ENCODE assay signal across 6 cellular contexts in the genomic region with DNA sequence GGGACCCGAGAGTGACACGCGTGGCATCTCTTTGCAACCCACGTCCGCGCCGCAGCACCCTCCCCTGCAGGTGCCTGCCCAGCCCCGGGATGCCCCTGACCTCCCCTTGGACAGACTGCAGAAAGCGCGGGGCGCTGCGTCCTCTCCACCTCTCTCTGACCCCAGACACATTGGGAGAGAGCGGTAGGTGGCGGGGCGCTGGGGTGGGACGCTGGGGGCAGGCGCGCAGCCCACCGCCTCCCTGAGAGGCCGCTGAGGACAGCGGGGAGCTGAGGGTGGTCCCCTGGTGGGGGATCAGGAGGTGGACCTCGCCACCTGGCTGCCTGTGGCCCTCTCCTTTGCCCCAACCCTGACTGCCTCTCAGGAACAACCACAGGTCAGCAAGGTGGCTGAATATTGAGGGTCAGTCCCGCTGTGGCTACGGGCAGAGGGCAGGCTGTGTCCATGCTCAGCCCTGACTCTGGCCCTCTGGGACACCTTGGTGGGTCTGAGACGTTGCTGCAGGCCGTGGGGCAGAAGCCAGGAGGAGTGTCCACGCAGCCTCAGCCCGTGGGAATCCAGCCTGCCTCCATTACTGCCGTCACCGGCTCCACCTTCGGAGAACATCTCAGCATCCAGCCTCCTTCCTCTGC. TPM values are rescaled to one million over a fixed set of nuclear protein-coding genes. Genes with fewer than 3 reads are reported as not detected.
A peak's percentile ranks its signal among the peaks of the same experiment; 100 is the strongest.
DNase-seq lines count a peak whose midpoint lies in the region; ATAC-seq and TF ChIP-seq lines count a peak whose summit lies in the region.

No MANE protein-coding gene starts in this region.

- no peak for TF ChIP-seq POLR2A in NB4 (IDR thresholded peaks at IDR 0.05; ENCODE audit: extremely low read depth, insufficient read length)

- peaks cover 40% of the 10 kb centered on the region for H3K79me2 ChIP-seq in ACC112 (ENCODE audit: control insufficient read depth, insufficient read depth, low read length, unreplicated experiment)

- TF ChIP-seq CTCF in NB4 (IDR thresholded peaks at IDR 0.05; ENCODE audit: low read depth, low read length): no peak
- TF ChIP-seq CTCF in left ventricle myocardium inferior (IDR thresholded peaks at IDR 0.05; ENCODE audit: borderline replicate concordance): no peak
- no peak for TF ChIP-seq CTCF in upper lobe of right lung (IDR thresholded peaks at IDR 0.05)

- H3K36me3 ChIP-seq in ACC112 (ENCODE audit: insufficient read depth, low read length) (no peaks in the 10 kb centered on the region), left ventricle myocardium inferior (peaks cover 16% of the 10 kb centered on the region), upper lobe of right lung (no peaks in the 10 kb centered on the region)

- DNase-seq in NB4 (ENCODE audit: low read depth): no peak
- no peak for DNase-seq in left ventricle myocardium inferior
- no peak for DNase-seq in upper lobe of right lung
- DNase-seq in AG08396 (ENCODE audit: low spot score): no peak

- intact Hi-C loops in left ventricle myocardium inferior (cut with micrococcal nuclease): no loop called here
- intact Hi-C loops in upper lobe of right lung (cut with DNase I): no loop called here

- no peak overlapping the region for H3K27ac ChIP-seq in ACC112 (ENCODE audit: low read depth, low read length)
- peak overlapping the region; percentile 94 for H3K27ac ChIP-seq in left ventricle myocardium inferior (replicated peaks)
- H3K27ac ChIP-seq in upper lobe of right lung: peak overlapping the region; percentile 78

- H3K4me1 ChIP-seq in ACC112 (ENCODE audit: control insufficient read depth, insufficient read depth, low read length, unreplicated experiment): peaks cover 28% of the 10 kb centered on the region
- peaks cover 55% of the 10 kb centered on the region for H3K4me1 ChIP-seq in left ventricle myocardium inferior
- H3K4me1 ChIP-seq in upper lobe of right lung: peaks cover 37% of the 10 kb centered on the region

- no peaks in the 10 kb centered on the region for H3K9me3 ChIP-seq in left ventricle myocardium inferior (replicated peaks)
- no peaks in the 10 kb centered on the region for H3K9me3 ChIP-seq in upper lobe of right lung

- H3K4me3 ChIP-seq in ACC112 (ENCODE audit: low read depth, low read length) (peak overlapping the region; percentile 83), NB4 (ENCODE audit: low read depth, low read length) (peak overlapping the region; percentile 53), left ventricle myocardium inferior (peak overlapping the region; percentile 98), upper lobe of right lung (peak overlapping the region; percentile 86)

- H2AFZ ChIP-seq in ACC112 (ENCODE audit: low read length, unreplicated experiment): peak overlapping the region; percentile 80

- H3K27me3 ChIP-seq in ACC112 (ENCODE audit: insufficient read depth, low read length) (no peaks in the 10 kb centered on the region), left ventricle myocardium inferior (ENCODE audit: low read depth) (no peaks in the 10 kb centered on the region), upper lobe of right lung (no peaks in the 10 kb centered on the region)

- ATAC-seq in upper lobe of right lung (no peak), HG03097 (IDR thresholded peaks at IDR 0.05; ENCODE audit: low FRiP score, unreplicated experiment) (no peak)

RNA-seq across cellular contexts. Expression of a gene that starts 0.8 kb away (rescaled TPM):
- total RNA-seq in left ventricle myocardium inferior (36.9 TPM), upper lobe of right lung (52.5 TPM)

RNA-seq across cellular contexts. Expression of a gene that starts 5.8 kb away (rescaled TPM):
- total RNA-seq in left ventricle myocardium inferior: 3.5 TPM
- 3.6 TPM for total RNA-seq in upper lobe of right lung

RNA-seq across cellular contexts. Expression of a gene that starts 27.9 kb away (rescaled TPM):
- 0.55 TPM for total RNA-seq in left ventricle myocardium inferior
- 2.6 TPM for total RNA-seq in upper lobe of right lung

RNA-seq across cellular contexts. Expression of a gene that starts 33.3 kb away (rescaled TPM):
- 49.7 TPM for total RNA-seq in left ventricle myocardium inferior
- total RNA-seq in upper lobe of right lung: 55.2 TPM

RNA-seq across cellular contexts. Expression of a gene that starts 34.0 kb away (rescaled TPM):
- 10.4 TPM for total RNA-seq in left ventricle myocardium inferior
- total RNA-seq in upper lobe of right lung: 14.2 TPM
